Comparison of ENCODE assay signal across 16 cellular contexts in genomic region chr11:80993561-80993960, GRCh38.
A peak's percentile ranks its signal among the peaks of the same experiment; 100 is the strongest.
DNase-seq lines count a peak whose midpoint lies in the region; ATAC-seq, FAIRE-seq and TF ChIP-seq lines count a peak whose summit lies in the region.
"Had no signal": no experiment of that assay in that cellular context is flagged by ENCODE, and none has a peak within 500 bp of the region (broad histone marks: within the 10 kb centered on the region; RNA-seq: fewer than 3 reads in every experiment).

No MANE protein-coding gene starts in this region.

- peaks cover 15% of the 10 kb centered on the region for H3K4me1 ChIP-seq in HUES64 (ENCODE audit: insufficient read depth, low read length)
- H3K4me1 ChIP-seq in pancreas: no peaks in the 10 kb centered on the region
- H3K4me1 ChIP-seq: Peyer's patch had no signal

- intact Hi-C loops in sciatic nerve (cut with DNase I): no loop called here
- intact Hi-C loops in pancreas (cut with DNase I): no loop called here

- DNase-seq in ACHN (peak; percentile 39), choroid plexus epithelial cell (ENCODE audit: low read depth) (peak; percentile 75), iris pigment epithelial cell (ENCODE audit: low read depth) (peak; percentile 9), sciatic nerve (ENCODE audit: low spot score) (no peak), pancreas (no peak), activated gamma-delta T cell (lab: John Stamatoyannopoulos, UW) (no peak)
- DNase-seq: 8988T, Karpas-422, NCI-H1417, NCI-H2029, NCI-H510A treated with DMSO at 0.1 percent for 48 hours, Peyer's patch, Right ventricle myocardium superior had no signal

- H3K36me3 ChIP-seq in HUES64 (ENCODE audit: insufficient read depth, low read length): no peaks in the 10 kb centered on the region
- H3K36me3 ChIP-seq in pancreas: no peaks in the 10 kb centered on the region
- H3K36me3 ChIP-seq: Peyer's patch had no signal

- FAIRE-seq in pancreas (lab: Jason Lieb, UNC): no peak
- FAIRE-seq: GM12891 had no signal

- no CpG with 5 or more reads among the region's 1 CpG for WGBS in HUES64
- 55 to 88% methylated on average over 1 of the region's 1 CpG for WGBS in pancreas, 2 donors

- in situ Hi-C loops in ACHN (cut with HindIII; ENCODE audit: low pct_ligation_motif_present, low pct_unique_long_range_greater_than_20kb, low sequenced_read_pairs): no loop called here

- H3K27ac ChIP-seq in HUES64 (ENCODE audit: low read depth, low read length) (peak overlapping the region; percentile 31; the same call in 1 of the 2 replicates), pancreas (no peak overlapping the region)
- H3K27ac ChIP-seq: Peyer's patch had no signal

- H3K4me3 ChIP-seq in HUES64 (ENCODE audit: low read length) (no peak overlapping the region), choroid plexus epithelial cell (ENCODE audit: low read depth, low read length) (no peak overlapping the region), pancreas (no peak overlapping the region)
- H3K4me3 ChIP-seq: Peyer's patch had no signal

- H3K9me3 ChIP-seq in HUES64 (ENCODE audit: insufficient read depth, low read depth, low read length) (no peaks in the 10 kb centered on the region), pancreas (no peaks in the 10 kb centered on the region)
- H3K9me3 ChIP-seq: Peyer's patch had no signal

- no peak overlapping the region for H3K9ac ChIP-seq in HUES64 (ENCODE audit: low read depth, low read length)

- H3K27me3 ChIP-seq in HUES64 (ENCODE audit: insufficient read depth, low read length): no peaks in the 10 kb centered on the region
- no peaks in the 10 kb centered on the region for H3K27me3 ChIP-seq in pancreas
- H3K27me3 ChIP-seq: Peyer's patch had no signal

- TF ChIP-seq CTCF in choroid plexus epithelial cell (conservative IDR thresholded peaks at IDR 0.05; ENCODE audit: low read depth, low read length): no peak
- TF ChIP-seq CTCF in pancreas (IDR thresholded peaks at IDR 0.05): no peak

- ATAC-seq in sciatic nerve (no peak), pancreas (no peak), GM19035 (IDR thresholded peaks at IDR 0.05; ENCODE audit: unreplicated experiment) (no peak)

Comparison
In these comparisons a context has a peak if more than half of its experiments do, and no peak if none do; other contexts are left out.
1. DNase-seq: peak in ACHN (single experiment), choroid plexus epithelial cell (single experiment) and iris pigment epithelial cell (single experiment); none in sciatic nerve (single experiment), pancreas (0 of 6) and activated gamma-delta T cell (single experiment).